25 cellular contexts compared by ENCODE assay signal in the genomic region with DNA sequence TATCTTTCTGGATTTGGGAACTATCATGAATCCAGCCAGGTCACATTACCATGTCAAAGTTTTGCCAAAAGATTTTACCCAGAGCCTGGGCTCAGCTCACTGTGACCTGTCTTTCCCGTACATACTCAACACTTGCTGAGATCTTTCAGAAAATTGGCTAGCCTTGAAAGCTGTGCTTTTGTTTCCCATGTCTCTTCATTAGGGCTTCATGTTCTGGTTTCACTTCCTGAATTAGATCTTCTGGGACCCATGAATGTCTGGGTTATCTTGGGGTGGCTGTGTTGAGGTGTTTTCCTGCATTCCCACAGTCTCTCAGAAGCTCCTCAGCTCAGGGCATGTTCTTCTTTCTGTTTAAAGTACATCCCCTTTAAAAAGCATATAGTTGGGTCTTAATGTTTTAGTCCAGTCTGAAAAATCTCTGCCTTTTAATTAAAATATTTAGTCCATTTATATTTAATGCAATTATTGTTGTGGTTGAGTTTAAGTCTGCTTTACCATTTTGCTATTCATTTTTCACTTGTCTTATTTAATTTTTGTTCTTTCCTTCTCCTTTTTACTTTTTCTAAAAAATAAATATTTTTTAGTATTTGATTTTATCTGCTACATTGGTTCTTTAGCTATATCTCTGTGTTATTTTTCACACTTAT.
"Had no signal": no experiment of that assay in that cellular context is flagged by ENCODE, and none has a peak within 500 bp of the region (broad histone marks: within the 10 kb centered on the region; RNA-seq: fewer than 3 reads in every experiment).

No MANE protein-coding gene starts in this region.

- DNase-seq: activated CD4-positive, alpha-beta T cell treated with anti-CD3 and anti-CD28 coated beads for 4 hours; activated CD8-positive, alpha-beta memory T cell treated with anti-CD3 and anti-CD28 coated beads, Interleukin-2, amount 50 U/mL, for 4 hours; activated CD8-positive, alpha-beta T cell treated with anti-CD3 and anti-CD28 coated beads for 36 hours; activated gamma-delta T cell treated with Interleukin-2 at 50 U/mL for 16 hours; activated naive CD4-positive, alpha-beta T cell treated with anti-CD3 and anti-CD28 coated beads, Interleukin-2, amount 10 ng/mL, durations not matched to agents 7 days and 5 days; activated naive CD8-positive, alpha-beta T cell treated with anti-CD3 and anti-CD28 coated beads for 36 hours; activated T-cell treated with anti-CD3 and anti-CD28 coated beads, Interleukin-2, amount 50 U/mL, for 72 hours; anterior cingulate cortex; caudate nucleus; MG63; NCI-H1105; NCI-H1436; NCI-H1694 treated with DMSO at 0.1 percent for 48 hours; NCI-H2029 treated with DMSO at 0.1 percent for 48 hours; NCI-H345; NCI-H510A; NCI-H526 treated with DMSO at 0.1 percent for 48 hours; NCI-H82; PC-3; SHP77; SW 1271 had no signal

- H3K36me3 ChIP-seq: breast epithelium, MG63, SJSA1 had no signal

- H3K4me3 ChIP-seq: breast epithelium, MG63, SJSA1 had no signal

- H3K27ac ChIP-seq: breast epithelium, SJSA1 had no signal

- ATAC-seq: activated CD4-positive, CD25-positive, alpha-beta regulatory T cell treated with anti-CD3 and anti-CD28 coated beads, Interleukin-2, amount 50 U/mL, for 24 hours; activated CD8-positive, alpha-beta T cell treated with anti-CD3 and anti-CD28 coated beads for 36 hours; activated T-cell treated with anti-CD3 and anti-CD28 coated beads, Interleukin-2, amount 50 U/mL, for 72 hours; PC-3; SK-N-SH treated with all-trans-retinoic acid at 6 μM for 48 hours had no signal

- H3K9me3 ChIP-seq: MG63, SJSA1 had no signal

- H3K27me3 ChIP-seq: MG63, SJSA1 had no signal

- H3K4me1 ChIP-seq: breast epithelium, SJSA1 had no signal
